Comparison of ENCODE assay signal across 1 cellular context in genomic region chr2:203427061-203427460, GRCh38.
TF ChIP-seq lines count a peak whose summit lies in the region.

No MANE protein-coding gene starts in this region.

TF ChIP-seq in K562, 482 proteins besides CTCF, POLR2A, EP300 and RAD21 (continued from another document):
- TF ChIP-seq, protein P1, sequence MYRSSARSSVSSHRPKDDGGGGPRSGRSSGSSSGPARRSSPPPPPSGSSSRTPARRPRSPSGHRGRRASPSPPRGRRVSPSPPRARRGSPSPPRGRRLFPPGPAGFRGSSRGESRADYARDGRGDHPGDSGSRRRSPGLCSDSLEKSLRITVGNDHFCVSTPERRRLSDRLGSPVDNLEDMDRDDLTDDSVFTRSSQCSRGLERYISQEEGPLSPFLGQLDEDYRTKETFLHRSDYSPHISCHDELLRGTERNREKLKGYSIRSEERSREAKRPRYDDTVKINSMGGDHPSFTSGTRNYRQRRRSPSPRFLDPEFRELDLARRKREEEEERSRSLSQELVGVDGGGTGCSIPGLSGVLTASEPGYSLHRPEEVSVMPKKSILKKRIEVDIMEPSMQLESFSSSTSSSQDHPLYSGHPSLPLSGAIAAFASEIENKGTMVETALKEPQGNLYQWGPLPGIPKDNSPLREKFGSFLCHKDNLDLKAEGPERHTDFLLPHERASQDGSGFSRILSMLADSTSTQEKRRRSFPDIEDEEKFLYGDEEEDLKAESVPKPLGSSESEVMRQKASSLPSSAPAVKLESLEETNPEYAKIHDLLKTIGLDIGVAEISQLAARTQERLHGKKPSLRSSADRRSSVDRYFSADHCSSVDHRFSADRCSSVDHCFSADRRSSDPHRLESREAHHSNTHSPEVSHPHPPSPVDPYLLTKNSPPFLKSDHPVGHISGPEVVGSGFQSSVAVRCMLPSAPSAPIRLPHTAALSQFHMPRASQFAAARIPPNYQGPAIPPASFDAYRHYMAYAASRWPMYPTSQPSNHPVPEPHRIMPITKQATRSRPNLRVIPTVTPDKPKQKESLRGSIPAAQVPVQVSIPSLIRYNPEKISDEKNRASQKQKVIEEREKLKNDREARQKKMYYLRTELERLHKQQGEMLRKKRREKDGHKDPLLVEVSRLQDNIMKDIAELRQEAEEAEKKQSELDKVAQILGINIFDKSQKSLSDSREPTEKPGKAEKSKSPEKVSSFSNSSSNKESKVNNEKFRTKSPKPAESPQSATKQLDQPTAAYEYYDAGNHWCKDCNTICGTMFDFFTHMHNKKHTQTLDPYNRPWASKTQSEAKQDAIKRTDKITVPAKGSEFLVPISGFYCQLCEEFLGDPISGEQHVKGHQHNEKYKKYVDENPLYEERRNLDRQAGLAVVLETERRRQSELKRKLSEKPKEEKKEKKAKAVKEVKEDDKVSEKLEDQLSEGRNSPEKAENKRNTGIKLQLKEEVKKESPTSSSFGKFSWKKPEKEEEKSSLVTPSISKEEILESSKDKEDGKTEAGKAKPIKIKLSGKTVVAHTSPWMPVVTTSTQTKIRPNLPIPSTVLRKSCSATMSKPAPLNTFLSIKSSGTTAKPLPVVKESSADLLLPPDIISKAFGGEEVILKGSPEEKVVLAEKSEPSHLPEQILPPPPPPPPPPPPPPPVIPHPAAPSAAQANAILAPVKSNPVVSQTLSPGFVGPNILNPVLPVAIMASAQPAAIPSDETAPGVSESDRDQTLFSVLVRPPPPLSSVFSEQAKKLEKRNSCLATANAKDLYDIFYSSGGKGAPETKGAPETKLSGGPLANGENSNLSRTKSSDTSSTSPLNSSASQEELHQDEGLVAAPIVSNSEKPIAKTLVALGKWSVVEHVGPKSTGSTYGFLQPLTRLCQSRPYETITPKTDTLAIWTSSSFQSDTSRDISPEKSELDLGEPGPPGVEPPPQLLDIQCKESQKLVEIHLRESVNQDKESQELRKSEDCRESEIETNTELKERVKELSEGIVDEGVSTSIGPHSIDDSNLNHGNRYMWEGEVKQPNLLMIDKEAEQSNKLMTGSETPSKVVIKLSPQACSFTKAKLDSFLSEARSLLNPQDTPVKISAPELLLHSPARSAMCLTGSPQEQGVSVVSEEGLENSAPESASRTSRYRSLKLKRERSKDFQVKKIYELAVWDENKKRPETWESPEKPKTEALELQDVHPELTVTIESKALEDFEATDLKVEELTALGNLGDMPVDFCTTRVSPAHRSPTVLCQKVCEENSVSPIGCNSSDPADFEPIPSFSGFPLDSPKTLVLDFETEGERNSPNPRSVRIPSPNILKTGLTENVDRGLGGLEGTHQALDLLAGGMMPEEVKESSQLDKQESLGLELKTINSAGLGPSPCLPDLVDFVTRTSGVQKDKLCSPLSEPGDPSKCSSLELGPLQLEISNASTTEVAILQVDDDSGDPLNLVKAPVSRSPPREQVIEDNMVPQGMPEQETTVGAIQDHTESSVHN (IDR thresholded peaks at IDR 0.05; ENCODE audit: borderline replicate concordance in 1 of 2, low read depth in 1 of 2) = no peak
- TF ChIP-seq NR2F6 (CRISPR knock-in tag; IDR thresholded peaks at IDR 0.05) = no peak
